8 cellular contexts compared by ENCODE assay signal in the genomic region with DNA sequence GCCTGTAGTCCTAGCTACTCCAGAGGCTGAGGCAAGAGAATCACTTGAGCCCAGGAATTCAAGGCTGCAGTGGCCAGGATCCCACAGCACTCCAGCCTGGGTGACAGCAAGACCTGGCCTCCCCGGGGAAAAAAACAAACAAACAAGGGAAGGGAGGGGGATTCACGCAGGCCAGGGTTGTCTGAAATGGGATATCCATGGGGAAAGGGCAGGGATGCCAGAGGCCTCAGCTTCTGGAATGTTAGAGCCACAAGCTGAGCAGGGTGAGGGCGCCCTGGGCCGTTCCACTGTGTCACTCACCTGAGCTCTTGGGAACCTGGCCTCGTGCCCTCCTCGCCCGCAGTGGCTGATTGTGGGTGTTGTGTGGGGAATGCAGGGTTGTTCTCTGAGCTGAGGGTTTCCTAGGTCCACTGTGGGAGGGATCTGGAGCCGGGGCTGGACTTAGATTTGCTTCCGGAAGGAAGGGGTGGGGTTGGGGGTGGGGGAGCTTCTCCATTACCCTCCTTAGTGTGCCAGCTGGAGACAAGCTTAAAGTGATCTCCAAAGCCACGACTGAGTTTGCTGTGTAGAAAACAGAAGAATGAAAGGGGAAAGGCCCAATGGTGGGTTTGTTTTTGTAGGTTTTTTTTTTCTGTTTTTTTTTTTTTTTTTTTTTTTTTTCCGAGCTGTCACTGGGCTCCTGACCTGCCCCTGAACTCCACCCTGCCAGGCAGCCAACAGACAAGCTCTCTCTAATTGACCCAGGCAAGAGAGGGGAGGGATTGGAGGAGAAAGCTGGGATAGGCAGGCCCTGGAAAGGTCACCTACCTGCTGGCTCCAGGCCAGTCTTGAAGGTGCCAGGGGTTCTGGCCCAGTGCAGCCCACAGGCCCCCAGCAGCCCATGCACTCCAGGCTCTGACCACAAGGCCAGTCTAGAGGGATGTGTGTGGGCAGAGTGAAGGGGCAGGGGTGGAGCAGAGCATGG. TPM values are rescaled to one million over a fixed set of nuclear protein-coding genes. Genes with fewer than 3 reads are reported as not detected.
DNase-seq lines count a peak whose midpoint lies in the region; ATAC-seq, FAIRE-seq and TF ChIP-seq lines count a peak whose summit lies in the region.

A gene (minus strand): TSS at position 414 of the 964 bp plus-strand sequence. CDS start 1,189 bp downstream, outside the sequence.

- DNase-seq in activated T-cell treated with anti-CD3 and anti-CD28 coated beads, Interleukin-2, amount 50 U/mL, for 48 hours, result peak; percentile 18 to 25
- DNase-seq in activated T-cell treated with anti-CD3 and anti-CD28 coated beads, Interleukin-2, amount 50 U/mL, for 1 hour, result no peak
- DNase-seq in bronchial epithelial cell (ENCODE audit: low read depth), result peak; percentile 29
- no peak for DNase-seq in mesenchymal stem cell
- DNase-seq in tibial nerve (ENCODE audit: low spot score in 2 of 2), result peak in 1 of 2 donors; percentile 46
- no peak for DNase-seq in NCI-H345 (lab: John Stamatoyannopoulos, UW)

- H3K27me3 ChIP-seq in bronchial epithelial cell (ENCODE audit: control insufficient read depth, insufficient read depth, low read length), result no peaks in the 10 kb centered on the region
- H3K27me3 ChIP-seq in mesenchymal stem cell (ENCODE audit: control insufficient read depth in 1 of 2, insufficient read depth in 1 of 2, low read length in 2 of 2), result peaks cover 0 to 4% of the 10 kb centered on the region in 2 experiments
- no peaks in the 10 kb centered on the region for H3K27me3 ChIP-seq in tibial nerve

- H2BK15ac ChIP-seq in mesenchymal stem cell (ENCODE audit: low read depth, poor library complexity, severe bottlenecking), result no peak within 1 kb of the TSS

- no peak within 1 kb of the TSS for H3K4me2 ChIP-seq in mesenchymal stem cell (ENCODE audit: low read length, poor library complexity, severe bottlenecking)

- H3K23ac ChIP-seq in mesenchymal stem cell (ENCODE audit: low read length in 2 of 2), result no peak within 1 kb of the TSS

- WGBS in mesenchymal stem cell, result 66% methylated on average over 10 of the region's 11 CpGs
- 19 to 33% methylated on average over 11 of the region's 11 CpGs for WGBS in tibial nerve, 2 donors

- H3K14ac ChIP-seq in mesenchymal stem cell (ENCODE audit: low read length in 2 of 2), result peak within 1 kb of the TSS in 1 of 2 experiments; percentile 55

- H2BK12ac ChIP-seq in mesenchymal stem cell (ENCODE audit: low read length in 2 of 2), result no peak within 1 kb of the TSS

- no peak within 1 kb of the TSS for H2BK5ac ChIP-seq in mesenchymal stem cell (ENCODE audit: low read depth, low read length, poor library complexity, severe bottlenecking)

- no peak for TF ChIP-seq EP300 in tibial nerve (IDR thresholded peaks at IDR 0.05)

- H3K79me1 ChIP-seq in mesenchymal stem cell (replicated peaks; ENCODE audit: low read length, poor library complexity, severe bottlenecking), result no peaks in the 10 kb centered on the region

- H3K4me1 ChIP-seq in mesenchymal stem cell (ENCODE audit: control insufficient read depth, insufficient read depth, low read depth, low read length) (peaks cover 6% of the 10 kb centered on the region), tibial nerve (peaks cover 0 to 22% (median 3%) of the 10 kb centered on the region in 4 donors)

- H3K36me3 ChIP-seq in bronchial epithelial cell (ENCODE audit: control insufficient read depth, insufficient read depth, low read length) (peaks cover 2% of the 10 kb centered on the region), mesenchymal stem cell (ENCODE audit: control insufficient read depth in 1 of 2, insufficient read depth in 2 of 2, low read depth in 1 of 2, low read length in 2 of 2) (no peaks in the 10 kb centered on the region), tibial nerve (peaks cover 0 to 34% (median 0%) of the 10 kb centered on the region in 3 donors)

- TF ChIP-seq POLR2A in tibial nerve (IDR thresholded peaks at IDR 0.05), result no peak

- H2AFZ ChIP-seq in mesenchymal stem cell (ENCODE audit: low read depth, low read length), result no peak within 1 kb of the TSS

- H4K8ac ChIP-seq in mesenchymal stem cell (ENCODE audit: low read length), result peak within 1 kb of the TSS; percentile 75

- TF ChIP-seq CTCF in bronchial epithelial cell (IDR thresholded peaks at IDR 0.05; ENCODE audit: insufficient read depth, low read length, severe bottlenecking) (no peak), tibial nerve (IDR thresholded peaks at IDR 0.05) (no peak)

- H3K9ac ChIP-seq in mesenchymal stem cell (ENCODE audit: low read length), result no peak within 1 kb of the TSS

- H3K4ac ChIP-seq in mesenchymal stem cell (ENCODE audit: low read depth in 1 of 2, low read length in 2 of 2), result no peak within 1 kb of the TSS

- H2BK120ac ChIP-seq in mesenchymal stem cell (ENCODE audit: low read depth, low read length), result no peak within 1 kb of the TSS

- no peak for FAIRE-seq in bronchial epithelial cell (lab: Jason Lieb, UNC)

- peak within 1 kb of the TSS in 1 of 2 experiments; percentile 34 for H3K18ac ChIP-seq in mesenchymal stem cell (ENCODE audit: low read depth in 1 of 2, low read length in 2 of 2)

- H3K27ac ChIP-seq in mesenchymal stem cell (ENCODE audit: low read length, poor library complexity, severe bottlenecking) (no peak within 1 kb of the TSS), tibial nerve (peak within 1 kb of the TSS in 2 of 4 donors; percentile 73 to 75)

- H3K9me3 ChIP-seq in mesenchymal stem cell (ENCODE audit: control insufficient read depth, low read length), result no peaks in the 10 kb centered on the region
- H3K9me3 ChIP-seq in tibial nerve, result no peaks in the 10 kb centered on the region

- no peak for ATAC-seq in HG03175 (IDR thresholded peaks at IDR 0.05; ENCODE audit: unreplicated experiment)
- ATAC-seq in GM19324 (IDR thresholded peaks at IDR 0.05; ENCODE audit: low FRiP score, unreplicated experiment), result no peak

- H3K4me3 ChIP-seq in bronchial epithelial cell (ENCODE audit: low read depth, low read length), result peak within 1 kb of the TSS; percentile 1
- H3K4me3 ChIP-seq in mesenchymal stem cell (ENCODE audit: insufficient read depth in 1 of 2, low read depth in 1 of 2, low read length in 2 of 2), result no peak within 1 kb of the TSS
- H3K4me3 ChIP-seq in tibial nerve, result peak within 1 kb of the TSS; percentile 22 to 53 (median 25)

- H2AK5ac ChIP-seq in mesenchymal stem cell (ENCODE audit: low read length, severe bottlenecking), result no peak within 1 kb of the TSS

- H4K91ac ChIP-seq in mesenchymal stem cell (ENCODE audit: low read length), result no peak within 1 kb of the TSS

RNA-seq across cellular contexts. Expression of the gene that starts here (rescaled TPM):
- total RNA-seq in bronchial epithelial cell (5.0 and 6.3 TPM in 2 replicates), tibial nerve (10 to 100 TPM; 30.9 to 59.8 (median 43.7) TPM)
- 9.3 TPM for polyA plus RNA-seq in mesenchymal stem cell (2013, experiment 1 of 2)
- polyA plus RNA-seq in mesenchymal stem cell (2013, experiment 2 of 2), result 8.2 TPM

Comparison
In these comparisons a context has a peak if more than half of its experiments do, and no peak if none do; other contexts are left out.
1. DNase-seq: peak in activated T-cell treated with anti-CD3 and anti-CD28 coated beads, Interleukin-2, amount 50 U/mL, for 48 hours (2 of 2) and bronchial epithelial cell (single experiment); none in activated T-cell treated with anti-CD3 and anti-CD28 coated beads, Interleukin-2, amount 50 U/mL, for 1 hour (single experiment), mesenchymal stem cell (single experiment) and NCI-H345 (single experiment).
2. H3K4me3 ChIP-seq: peak in bronchial epithelial cell (single experiment) and tibial nerve (4 of 4); none in mesenchymal stem cell (0 of 2).